ENCODE assay signal across 20 cellular contexts in genomic region chr19:22517496-22518411, GRCh38.
"Had no signal": no experiment of that assay in that cellular context is flagged by ENCODE, and none has a peak within 500 bp of the region (broad histone marks: within the 10 kb centered on the region; RNA-seq: fewer than 3 reads in every experiment).

No MANE protein-coding gene starts in this region.

- ATAC-seq: foreskin keratinocyte; heart left ventricle; left lobe of liver; naive thymus-derived CD8-positive, alpha-beta T cell; stimulated activated effector memory CD8-positive, alpha-beta T cell treated with anti-CD3 and anti-CD28 coated beads, Interleukin-12 subunit alpha, Interleukin-12 subunit beta, amount 100 ng/mL, for 72 hours had no signal

- H3K27ac ChIP-seq: foreskin keratinocyte, heart left ventricle, neutrophil, right atrium auricular region, vagina had no signal

- H3K36me3 Mint-ChIP-seq: stimulated activated effector memory CD8-positive, alpha-beta T cell treated with anti-CD3 and anti-CD28 coated beads, Interleukin-12 subunit alpha, Interleukin-12 subunit beta, amount 100 ng/mL, for 72 hours; type B pancreatic cell had no signal

- H3K27ac Mint-ChIP-seq: endodermal cell; naive thymus-derived CD8-positive, alpha-beta T cell; stimulated activated effector memory CD8-positive, alpha-beta T cell treated with anti-CD3 and anti-CD28 coated beads, Interleukin-12 subunit alpha, Interleukin-12 subunit beta, amount 100 ng/mL, for 72 hours; stimulated activated naive CD8-positive, alpha-beta T cell treated with anti-CD3 and anti-CD28 coated beads, Interleukin-15, Interleukin-2, amounts not matched to agents 100 ng/mL and 50 ng/mL, for 24 hours; type B pancreatic cell had no signal

- H3K9me3 ChIP-seq: vagina had no signal

- H3K9me3 Mint-ChIP-seq: type B pancreatic cell had no signal

- H3K36me3 ChIP-seq: heart left ventricle, neutrophil, right atrium auricular region, vagina had no signal

- H3K4me1 ChIP-seq: foreskin keratinocyte, heart left ventricle, right atrium auricular region, vagina had no signal

- H3K4me3 ChIP-seq: right atrium auricular region, smooth muscle cell, vagina had no signal

- H3K4me1 Mint-ChIP-seq: endodermal cell; naive thymus-derived CD8-positive, alpha-beta T cell; stimulated activated effector memory CD8-positive, alpha-beta T cell treated with anti-CD3 and anti-CD28 coated beads, Interleukin-12 subunit alpha, Interleukin-12 subunit beta, amount 100 ng/mL, for 72 hours had no signal

- H3K27me3 Mint-ChIP-seq: stimulated activated naive CD8-positive, alpha-beta T cell treated with anti-CD3 and anti-CD28 coated beads, Interleukin-15, Interleukin-2, amounts not matched to agents 100 ng/mL and 50 ng/mL, for 24 hours; type B pancreatic cell had no signal

- H3K4me3 Mint-ChIP-seq: endodermal cell; naive thymus-derived CD8-positive, alpha-beta T cell; stimulated activated effector memory CD8-positive, alpha-beta T cell treated with anti-CD3 and anti-CD28 coated beads, Interleukin-12 subunit alpha, Interleukin-12 subunit beta, amount 100 ng/mL, for 72 hours; stimulated activated naive CD8-positive, alpha-beta T cell treated with anti-CD3 and anti-CD28 coated beads, Interleukin-15, Interleukin-2, amounts not matched to agents 100 ng/mL and 50 ng/mL, for 24 hours; type B pancreatic cell had no signal

- DNase-seq: dermis blood vessel endothelial cell; effector CD4-positive, alpha-beta T cell; endodermal cell; erythroblast; foreskin keratinocyte; heart left ventricle; hippocampal formation; kidney glomerular epithelial cell; mammary epithelial cell; stimulated activated CD4-positive, alpha-beta T cell treated with anti-CD3 and anti-CD28 coated beads, Interleukin-4, amount 100 ng/mL, for 1 hour; stimulated activated CD8-positive, alpha-beta memory T cell treated with anti-CD3 and anti-CD28 coated beads, Interleukin-4, amount 100 ng/mL, for 48 hours had no signal

- H3K27me3 ChIP-seq: foreskin keratinocyte, neutrophil, right atrium auricular region, vagina had no signal
